ENCODE assay signal across 8 cellular contexts in the genomic region with DNA sequence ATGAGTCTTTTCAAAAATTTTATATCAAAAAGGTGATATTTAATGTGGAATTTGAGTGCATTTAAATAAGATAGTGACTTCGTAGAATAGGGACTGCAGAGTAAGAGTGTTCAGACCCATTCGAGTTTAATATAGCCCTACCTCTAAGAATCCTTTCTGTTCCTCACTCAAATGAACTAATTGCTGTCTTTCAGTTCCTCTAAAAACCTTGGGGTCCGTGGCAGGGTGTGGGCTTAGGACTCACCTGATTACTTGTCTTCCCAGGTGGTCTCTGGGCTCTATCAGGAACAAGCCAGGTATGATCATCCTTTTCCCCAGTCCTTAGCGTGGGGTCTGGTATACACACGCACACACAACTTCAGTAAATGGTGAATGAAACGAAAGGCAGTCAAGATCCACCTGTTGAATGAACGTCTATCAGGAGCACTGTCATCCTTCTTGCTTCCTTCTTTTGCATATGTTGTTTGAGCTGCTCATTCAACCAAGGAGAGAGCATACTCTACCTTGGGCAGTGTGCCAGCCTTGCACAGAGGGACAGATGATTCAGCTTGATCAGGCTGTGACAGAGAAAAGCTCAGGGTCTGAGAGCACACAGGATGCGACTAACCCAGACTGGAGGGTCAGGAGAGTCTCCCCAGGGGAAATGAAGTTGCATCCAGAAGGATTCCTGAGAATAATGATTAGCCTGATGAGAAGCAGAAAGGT. TPM values are rescaled to one million over a fixed set of nuclear protein-coding genes. Genes with fewer than 3 reads are reported as not detected.
DNase-seq lines count a peak whose midpoint lies in the region; ATAC-seq and TF ChIP-seq lines count a peak whose summit lies in the region.

No MANE protein-coding gene starts in this region.

- peak overlapping the region; percentile 85 for H3K4me2 ChIP-seq in fibroblast of lung (ENCODE audit: extremely low read depth, insufficient read depth, low read length)

- 60 to 65% methylated on average over 8 of the region's 8 CpGs for WGBS in upper lobe of left lung, 2 donors

- H3K9ac ChIP-seq in fibroblast of lung (ENCODE audit: insufficient read depth, low read length), result no peak overlapping the region

- ATAC-seq in HG03571 (IDR thresholded peaks at IDR 0.05; ENCODE audit: unreplicated experiment), result peak; percentile 71
- ATAC-seq in upper lobe of left lung (ENCODE audit: low FRiP score in 2 of 2), result peak in 1 of 2 donors; percentile 8

- no peaks in the 10 kb centered on the region for H3K36me3 ChIP-seq in fibroblast of lung (ENCODE audit: control insufficient read depth, insufficient read depth, low read length)
- no peaks in the 10 kb centered on the region for H3K36me3 ChIP-seq in neutrophil
- no peaks in the 10 kb centered on the region for H3K36me3 ChIP-seq in upper lobe of left lung

- H3K4me3 ChIP-seq in fibroblast of lung (replicated peaks in 1 of 4; ENCODE audit: control extremely low read depth in 1 of 4, insufficient read depth in 1 of 4, low read depth in 3 of 4, low read length in 4 of 4) (peak overlapping the region in 1 of 4 experiments; percentile 93), neutrophil (ENCODE audit: low read depth in 1 of 2, low read length in 1 of 2) (peak overlapping the region; percentile 15 to 74), upper lobe of left lung (no peak overlapping the region)

- peak; percentile 99 for DNase-seq in COLO668 (lab: John Stamatoyannopoulos, UW; ENCODE audit: unreplicated experiment)
- DNase-seq in GM20000 (ENCODE audit: low spot score), result peak; percentile 75
- DNase-seq in NCI-H82 (lab: John Stamatoyannopoulos, UW), result peak; percentile 98
- DNase-seq in activated T-cell treated with anti-CD3 and anti-CD28 coated beads for 4 hours, result peak; percentile 27
- DNase-seq in fibroblast of lung (ENCODE audit: low read depth in 2 of 2), result peak in 1 of 2 donors; percentile 40
- peak in 1 of 2 donors; percentile 75 for DNase-seq in upper lobe of left lung

- no peak overlapping the region for H3K27ac ChIP-seq in fibroblast of lung (ENCODE audit: insufficient read depth, low read length)
- peak overlapping the region; percentile 96 for H3K27ac ChIP-seq in neutrophil
- H3K27ac ChIP-seq in upper lobe of left lung, result peak overlapping the region; percentile 88 to 99 (median 95)

- H3K9me3 ChIP-seq in fibroblast of lung (ENCODE audit: control insufficient read depth, insufficient read depth, low read depth, low read length), result no peaks in the 10 kb centered on the region
- no peaks in the 10 kb centered on the region for H3K9me3 ChIP-seq in neutrophil
- H3K9me3 ChIP-seq in upper lobe of left lung, result no peaks in the 10 kb centered on the region

- TF ChIP-seq CTCF in GM20000 (IDR thresholded peaks at IDR 0.05; ENCODE audit: extremely low read depth, missing control alignments) (no peak), fibroblast of lung (conservative IDR thresholded peaks at IDR 0.05 in 1 of 2, IDR thresholded peaks at IDR 0.05 in 1 of 2; ENCODE audit: low read depth in 1 of 2, low read length in 2 of 2) (no peak), neutrophil (IDR thresholded peaks at IDR 0.05) (no peak), upper lobe of left lung (IDR thresholded peaks at IDR 0.05) (no peak)

- H3K79me2 ChIP-seq in fibroblast of lung (ENCODE audit: control insufficient read depth, insufficient read depth, low read length), result peaks cover 34% of the 10 kb centered on the region

- no peak for TF ChIP-seq EP300 in upper lobe of left lung (IDR thresholded peaks at IDR 0.05)

- H3K27me3 ChIP-seq in fibroblast of lung (ENCODE audit: control insufficient read depth, insufficient read depth, low read length) (no peaks in the 10 kb centered on the region), neutrophil (no peaks in the 10 kb centered on the region), upper lobe of left lung (no peaks in the 10 kb centered on the region)

- TF ChIP-seq POLR2A in upper lobe of left lung (IDR thresholded peaks at IDR 0.05), result peak in 1 of 4 donors; percentile 18

- H3K4me1 ChIP-seq in fibroblast of lung (ENCODE audit: control insufficient read depth, extremely low read depth, insufficient read depth, low read length) (peaks cover 9% of the 10 kb centered on the region), neutrophil (ENCODE audit: control insufficient read depth in 1 of 2, insufficient read depth in 1 of 2, low read depth in 1 of 2, low read length in 1 of 2) (peaks cover 40 to 47% of the 10 kb centered on the region in 2 experiments), upper lobe of left lung (peaks cover 19 to 38% (median 29%) of the 10 kb centered on the region in 4 donors)

- no peaks in the 10 kb centered on the region for H4K20me1 ChIP-seq in fibroblast of lung (ENCODE audit: control insufficient read depth, extremely low read depth, insufficient read depth, low read length)

- H2AFZ ChIP-seq in fibroblast of lung (ENCODE audit: low read length), result peak overlapping the region; percentile 22

RNA-seq across cellular contexts. Expression of a gene that starts 1.2 kb away (rescaled TPM):
- total RNA-seq in fibroblast of lung (97.6 and 116 TPM in 2 replicates), upper lobe of left lung (100 to 1,000 TPM in 1 of 6 donors, 10 to 100 TPM in 5; 26.2 to 125 (median 78.8) TPM)
- polyA plus RNA-seq in fibroblast of lung, result 150 and 209 TPM in 2 replicates
- 104 and 119 TPM in 2 replicates for polyA plus RNA-seq in fibroblast of lung (2012)
- polyA minus RNA-seq in fibroblast of lung (ENCODE audit: low replicate concordance), result 118 and 123 TPM in 2 replicates

Comparison
In these comparisons a context has a peak if more than half of its experiments do, and no peak if none do; other contexts are left out.
1. H3K4me3 ChIP-seq: peak in neutrophil (2 of 2); none in upper lobe of left lung (0 of 4).